In genomic region chr5:79546782-79547428, GRCh38 we compare ENCODE assay signal across 1 cellular context.
TF ChIP-seq lines count a peak whose summit lies in the region.

No MANE protein-coding gene starts in this region.

TF ChIP-seq in HepG2, 621 proteins besides CTCF, POLR2A, EP300 and RAD21 (continued from another document):
- TF ChIP-seq PAXIP1 (CRISPR knock-in tag; conservative IDR thresholded peaks at IDR 0.05) (peak; percentile 90), NCOA2 (CRISPR knock-in tag; IDR thresholded peaks at IDR 0.05) (peak; percentile 79), ZGPAT (CRISPR knock-in tag; IDR thresholded peaks at IDR 0.05) (peak; percentile 48), HCFC1 (IDR thresholded peaks at IDR 0.05; ENCODE audit: low read depth, low read length) (no peak), PHF21A (CRISPR knock-in tag; IDR thresholded peaks at IDR 0.05) (peak; percentile 58; the same call in 1 of the 2 replicates), HINFP (CRISPR knock-in tag; IDR thresholded peaks at IDR 0.05; ENCODE audit: low read depth) (0 out of 2 replicates have a peak, but pooled peaks have one; percentile 39), MED1 (CRISPR knock-in tag; IDR thresholded peaks at IDR 0.05) (peak; percentile 78), ZNF878 (CRISPR knock-in tag; IDR thresholded peaks at IDR 0.05) (peak; percentile 64; the same call in 1 of the 2 replicates), HIVEP1 (CRISPR knock-in tag; IDR thresholded peaks at IDR 0.05) (no peak), SP4 (CRISPR knock-in tag; IDR thresholded peaks at IDR 0.05) (no peak), MEF2D (CRISPR knock-in tag; IDR thresholded peaks at IDR 0.05) (no peak), ZNF83 (CRISPR knock-in tag; IDR thresholded peaks at IDR 0.05; ENCODE audit: borderline replicate concordance) (no peak), BORCS8-MEF2B (CRISPR knock-in tag; IDR thresholded peaks at IDR 0.05) (no peak), FOXA1 (IDR thresholded peaks at IDR 0.05) (no peak), FOXA1 (CRISPR knock-in tag; IDR thresholded peaks at IDR 0.05) (no peak; the same call in 1 of the 2 replicates), CCDC6 (CRISPR knock-in tag; IDR thresholded peaks at IDR 0.05) (peak; percentile 51), NFE2L2 (IDR thresholded peaks at IDR 0.05; ENCODE audit: low read length) (no peak), RAD51 (IDR thresholded peaks at IDR 0.05; ENCODE audit: borderline replicate concordance) (no peak), RARG (CRISPR knock-in tag; IDR thresholded peaks at IDR 0.05; ENCODE audit: low read depth) (no peak), HNF4A (CRISPR knock-in tag; IDR thresholded peaks at IDR 0.05) (peak; percentile 53), NR3C1 (CRISPR knock-in tag; IDR thresholded peaks at IDR 0.05) (no peak), KDM5A (IDR thresholded peaks at IDR 0.05; ENCODE audit: borderline replicate concordance, low read length) (no peak), RFX3 (CRISPR knock-in tag; IDR thresholded peaks at IDR 0.05) (no peak), ZFP1 (CRISPR knock-in tag; IDR thresholded peaks at IDR 0.05) (0 out of 2 replicates have a peak, but pooled peaks have one; percentile 12), ZNF329 (CRISPR knock-in tag; IDR thresholded peaks at IDR 0.05; ENCODE audit: low read depth) (no peak), ZBTB46 (CRISPR knock-in tag; IDR thresholded peaks at IDR 0.05; ENCODE audit: borderline replicate concordance) (no peak), RXRB (CRISPR knock-in tag; IDR thresholded peaks at IDR 0.05; ENCODE audit: borderline replicate concordance) (peak; percentile 64), TEAD3 (CRISPR knock-in tag; optimal IDR thresholded peaks at IDR 0.05; ENCODE audit: borderline replicate concordance) (peak; percentile 14), MYC (CRISPR knock-in tag; IDR thresholded peaks at IDR 0.05; ENCODE audit: borderline replicate concordance) (no peak), TBP (CRISPR knock-in tag; IDR thresholded peaks at IDR 0.05) (no peak), ZNF547 (CRISPR knock-in tag; IDR thresholded peaks at IDR 0.05) (no peak), BCL6 (CRISPR knock-in tag; IDR thresholded peaks at IDR 0.05) (peak; percentile 84), ZNF747 (CRISPR knock-in tag; IDR thresholded peaks at IDR 0.05; ENCODE audit: borderline replicate concordance) (no peak), ZBED4 (CRISPR knock-in tag; IDR thresholded peaks at IDR 0.05; ENCODE audit: borderline replicate concordance) (no peak), ZNF282 (IDR thresholded peaks at IDR 0.05; ENCODE audit: partially characterized antibody) (no peak), TEF (CRISPR knock-in tag; IDR thresholded peaks at IDR 0.05) (no peak), HMG20B (CRISPR knock-in tag; conservative IDR thresholded peaks at IDR 0.05) (no peak), SMAD9 (CRISPR knock-in tag; IDR thresholded peaks at IDR 0.05) (no peak), ZNF136 (CRISPR knock-in tag; IDR thresholded peaks at IDR 0.05; ENCODE audit: low read depth) (no peak), TCF7 (IDR thresholded peaks at IDR 0.05; ENCODE audit: low read depth) (peak; percentile 71; the same call in 1 of the 2 replicates)
